ENCODE assay signal across 8 cellular contexts in genomic region chr7:119175916-119176627, GRCh38.
A peak's percentile ranks its signal among the peaks of the same experiment; 100 is the strongest.
DNase-seq lines count a peak whose midpoint lies in the region; ATAC-seq and TF ChIP-seq lines count a peak whose summit lies in the region.

No MANE protein-coding gene starts in this region.

- H3K4me1 Mint-ChIP-seq in T-helper 2 cell treated with Interferon-gamma antibody and Interleukin-4, amounts not matched to agents 5 μg/mL and 100 μg/mL, for 36 hours (ENCODE audit: low read depth): no peaks in the 10 kb centered on the region

- TF ChIP-seq POLR2A in transverse colon (IDR thresholded peaks at IDR 0.05): no peak

- no peaks in the 10 kb centered on the region for H3K9me3 Mint-ChIP-seq in T-helper 2 cell treated with Interferon-gamma antibody and Interleukin-4, amounts not matched to agents 5 μg/mL and 100 μg/mL, for 36 hours

- in situ Hi-C loops in transverse colon (cut with MboI; ENCODE audit: low pct_ligation_motif_present in 1 of 4, low pct_unique_long_range_greater_than_20kb in 1 of 4, low sequenced_read_pairs in 3 of 4): no loop called here

- H3K36me3 Mint-ChIP-seq in T-helper 2 cell treated with Interferon-gamma antibody and Interleukin-4, amounts not matched to agents 5 μg/mL and 100 μg/mL, for 36 hours (ENCODE audit: low read depth): no peaks in the 10 kb centered on the region

- H3K27me3 ChIP-seq in transverse colon: no peaks in the 10 kb centered on the region

- peak; percentile 57 for ATAC-seq in GM19372 (IDR thresholded peaks at IDR 0.05; ENCODE audit: low read depth, unreplicated experiment)

- no peaks in the 10 kb centered on the region for H3K4me1 ChIP-seq in transverse colon

- H3K4me3 Mint-ChIP-seq in T-helper 2 cell treated with Interferon-gamma antibody and Interleukin-4, amounts not matched to agents 5 μg/mL and 100 μg/mL, for 36 hours: no peak overlapping the region

- peak; percentile 30 to 64 (median 52) for TF ChIP-seq CTCF in transverse colon (IDR thresholded peaks at IDR 0.05)

- intact Hi-C loops in transverse colon (cut with DNase I; ENCODE audit: low total_unique reads): no loop called here

- H3K9me3 ChIP-seq in transverse colon: no peaks in the 10 kb centered on the region

- DNase-seq in DMS 273 treated with DMSO at 0.1 percent for 48 hours (lab: John Stamatoyannopoulos, UW) (peak; percentile 51), HPDE6-E6E7 (ENCODE audit: extremely low spot score) (peak; percentile 17), NCI-H526 (lab: John Stamatoyannopoulos, UW) (peak; percentile 88 to 94), astrocyte of the hippocampus (ENCODE audit: low read depth, low spot score) (peak; percentile 69), islet precursor cell (peak; percentile 97), transverse colon (no peak)
- DNase-seq in T-helper 2 cell treated with Interferon-gamma antibody and Interleukin-4, amounts not matched to agents 5 μg/mL and 100 μg/mL, for 36 hours (ENCODE audit: low spot score): no peak

- TF ChIP-seq EP300 in transverse colon (IDR thresholded peaks at IDR 0.05; ENCODE audit: low read depth): no peak

- H3K27ac Mint-ChIP-seq in T-helper 2 cell treated with Interferon-gamma antibody and Interleukin-4, amounts not matched to agents 5 μg/mL and 100 μg/mL, for 36 hours: no peak overlapping the region

- H3K27me3 Mint-ChIP-seq in T-helper 2 cell treated with Interferon-gamma antibody and Interleukin-4, amounts not matched to agents 5 μg/mL and 100 μg/mL, for 36 hours (ENCODE audit: low read depth): no peaks in the 10 kb centered on the region

- no peak overlapping the region for H3K27ac ChIP-seq in transverse colon

- 11 to 15% methylated on average over 5 to 6 of the region's 6 CpGs for WGBS in transverse colon (ENCODE audit: low coverage in 1 of 2), 2 donors

- no peak overlapping the region for H3K4me3 ChIP-seq in transverse colon

- no peaks in the 10 kb centered on the region for H3K36me3 ChIP-seq in transverse colon

Comparison
In these comparisons a context has a peak if more than half of its experiments do, and no peak if none do; other contexts are left out.
1. DNase-seq: peak in DMS 273 treated with DMSO at 0.1 percent for 48 hours (single experiment), HPDE6-E6E7 (single experiment), NCI-H526 (2 of 2), astrocyte of the hippocampus (single experiment) and islet precursor cell (single experiment); none in transverse colon (single experiment) and T-helper 2 cell treated with Interferon-gamma antibody and Interleukin-4, amounts not matched to agents 5 μg/mL and 100 μg/mL, for 36 hours (single experiment).